Comparison of ENCODE assay signal across 8 cellular contexts in genomic region chr17:1716912-1717695, GRCh38. TPM values are rescaled to one million over a fixed set of nuclear protein-coding genes. Genes with fewer than 3 reads are reported as not detected.
DNase-seq lines count a peak whose midpoint lies in the region; ATAC-seq and TF ChIP-seq lines count a peak whose summit lies in the region.

No MANE protein-coding gene starts in this region.

- H3K27me3 ChIP-seq in Karpas-422 (ENCODE audit: low read length) = no peaks in the 10 kb centered on the region
- no peaks in the 10 kb centered on the region for H3K27me3 ChIP-seq in fibroblast of lung (ENCODE audit: control insufficient read depth, insufficient read depth, low read length)

- H3K9me2 ChIP-seq in Karpas-422 (replicated peaks; ENCODE audit: insufficient read depth, low read length) = no peaks in the 10 kb centered on the region

- H4K20me1 ChIP-seq in Karpas-422 (ENCODE audit: insufficient read depth, low read depth, low read length) (no peaks in the 10 kb centered on the region; the same call in 1 of the 2 replicates), fibroblast of lung (ENCODE audit: control insufficient read depth, extremely low read depth, insufficient read depth, low read length) (peaks cover 11% of the 10 kb centered on the region)

- H3K4me1 ChIP-seq in Karpas-422 (ENCODE audit: low read length) = peaks cover 36% of the 10 kb centered on the region
- H3K4me1 ChIP-seq in fibroblast of lung (ENCODE audit: control insufficient read depth, extremely low read depth, insufficient read depth, low read length) = peaks cover 30% of the 10 kb centered on the region

- H3K9ac ChIP-seq in Karpas-422 (ENCODE audit: low read length) (peak overlapping the region; percentile 81), fibroblast of lung (ENCODE audit: insufficient read depth, low read length) (peak overlapping the region; percentile 88)

- H3K79me2 ChIP-seq in Karpas-422 (ENCODE audit: low read length) = no peaks in the 10 kb centered on the region
- peaks cover 35% of the 10 kb centered on the region for H3K79me2 ChIP-seq in fibroblast of lung (ENCODE audit: control insufficient read depth, insufficient read depth, low read length)

- DNase-seq in DMS53 treated with DMSO at 0.1 percent for 48 hours (lab: John Stamatoyannopoulos, UW; ENCODE audit: unreplicated experiment) = peak; percentile 92
- peak; percentile 99 for DNase-seq in Karpas-422
- DNase-seq in RKO (ENCODE audit: low spot score) = peak; percentile 100
- peak; percentile 90 for DNase-seq in activated T-helper 1 cell treated with anti-CD3 and anti-CD28 coated beads, Interleukin-12 subunit alpha, Interleukin-12 subunit beta, Interleukin-2, Interleukin-4 antibody, amounts not matched to agents 30 ng/mL and 10 ng/mL and 1 ng/mL, durations not matched to agents 14 hours and 24 hours and 36 hours (ENCODE audit: low spot score)
- peak; percentile 99 for DNase-seq in fibroblast of lung (ENCODE audit: low read depth in 2 of 2)
- DNase-seq in naive B cell = peak; percentile 82
- peak; percentile 74 to 94 for DNase-seq in stimulated activated effector memory CD8-positive, alpha-beta T cell treated with anti-CD3 and anti-CD28 coated beads, Interleukin-12 subunit alpha, Interleukin-12 subunit beta, amount 100 ng/mL, for 72 hours (ENCODE audit: low spot score in 2 of 2)

- H3K4me3 ChIP-seq in Karpas-422 (ENCODE audit: low read length) = peak overlapping the region; percentile 74
- H3K4me3 ChIP-seq in fibroblast of lung (replicated peaks in 1 of 4; ENCODE audit: control extremely low read depth in 1 of 4, insufficient read depth in 1 of 4, low read depth in 3 of 4, low read length in 4 of 4) = peak overlapping the region; percentile 63 to 95 (median 78)

- H3K9me3 Mint-ChIP-seq in activated T-helper 1 cell treated with anti-CD3 and anti-CD28 coated beads, Interleukin-12 subunit alpha, Interleukin-12 subunit beta, Interleukin-2, Interleukin-4 antibody, amounts not matched to agents 30 ng/mL and 10 ng/mL and 1 ng/mL, durations not matched to agents 14 hours and 24 hours and 36 hours = no peaks in the 10 kb centered on the region
- H3K9me3 Mint-ChIP-seq in naive B cell = no peaks in the 10 kb centered on the region
- no peaks in the 10 kb centered on the region for H3K9me3 Mint-ChIP-seq in stimulated activated effector memory CD8-positive, alpha-beta T cell treated with anti-CD3 and anti-CD28 coated beads, Interleukin-12 subunit alpha, Interleukin-12 subunit beta, amount 100 ng/mL, for 72 hours

- peak overlapping the region; percentile 98 for H3K27ac Mint-ChIP-seq in activated T-helper 1 cell treated with anti-CD3 and anti-CD28 coated beads, Interleukin-12 subunit alpha, Interleukin-12 subunit beta, Interleukin-2, Interleukin-4 antibody, amounts not matched to agents 30 ng/mL and 10 ng/mL and 1 ng/mL, durations not matched to agents 14 hours and 24 hours and 36 hours
- H3K27ac Mint-ChIP-seq in naive B cell = peak overlapping the region; percentile 74 to 98 (median 92)
- peak overlapping the region; percentile 99 for H3K27ac Mint-ChIP-seq in stimulated activated effector memory CD8-positive, alpha-beta T cell treated with anti-CD3 and anti-CD28 coated beads, Interleukin-12 subunit alpha, Interleukin-12 subunit beta, amount 100 ng/mL, for 72 hours

- peak; percentile 38 for ATAC-seq in GM21737 (IDR thresholded peaks at IDR 0.05; ENCODE audit: unreplicated experiment)
- peak; percentile 34 to 45 for ATAC-seq in naive B cell (ENCODE audit: low read depth in 2 of 2)
- ATAC-seq in stimulated activated effector memory CD8-positive, alpha-beta T cell treated with anti-CD3 and anti-CD28 coated beads, Interleukin-12 subunit alpha, Interleukin-12 subunit beta, amount 100 ng/mL, for 72 hours = peak; percentile 80

- intact Hi-C loops in activated T-helper 1 cell treated with anti-CD3 and anti-CD28 coated beads, Interleukin-12 subunit alpha, Interleukin-12 subunit beta, Interleukin-2, Interleukin-4 antibody, amounts not matched to agents 30 ng/mL and 10 ng/mL and 1 ng/mL, durations not matched to agents 14 hours and 24 hours and 36 hours (cut with micrococcal nuclease) = loop anchor here (1.0 to 5.0 kb wide), 13 partner anchors 7 to 684 kb away; partner anchors contain the start of genes CRK, DPH1, MNT and PITPNA

- H3K9me3 ChIP-seq in Karpas-422 (ENCODE audit: low read length) (no peaks in the 10 kb centered on the region), fibroblast of lung (ENCODE audit: control insufficient read depth, insufficient read depth, low read depth, low read length) (no peaks in the 10 kb centered on the region)

- no peak for TF ChIP-seq CTCF in fibroblast of lung (conservative IDR thresholded peaks at IDR 0.05 in 1 of 2, IDR thresholded peaks at IDR 0.05 in 1 of 2; ENCODE audit: low read depth in 1 of 2, low read length in 2 of 2)

- peaks cover 3% of the 10 kb centered on the region for H3K27me3 Mint-ChIP-seq in activated T-helper 1 cell treated with anti-CD3 and anti-CD28 coated beads, Interleukin-12 subunit alpha, Interleukin-12 subunit beta, Interleukin-2, Interleukin-4 antibody, amounts not matched to agents 30 ng/mL and 10 ng/mL and 1 ng/mL, durations not matched to agents 14 hours and 24 hours and 36 hours (ENCODE audit: insufficient read depth)
- peaks cover 17 to 36% (median 28%) of the 10 kb centered on the region in 3 donors for H3K27me3 Mint-ChIP-seq in naive B cell

- peak overlapping the region; percentile 97 for H3K4me3 Mint-ChIP-seq in activated T-helper 1 cell treated with anti-CD3 and anti-CD28 coated beads, Interleukin-12 subunit alpha, Interleukin-12 subunit beta, Interleukin-2, Interleukin-4 antibody, amounts not matched to agents 30 ng/mL and 10 ng/mL and 1 ng/mL, durations not matched to agents 14 hours and 24 hours and 36 hours
- H3K4me3 Mint-ChIP-seq in naive B cell = peak overlapping the region; percentile 91 to 97 (median 96)
- peak overlapping the region; percentile 92 for H3K4me3 Mint-ChIP-seq in stimulated activated effector memory CD8-positive, alpha-beta T cell treated with anti-CD3 and anti-CD28 coated beads, Interleukin-12 subunit alpha, Interleukin-12 subunit beta, amount 100 ng/mL, for 72 hours

- H3K27ac ChIP-seq in Karpas-422 (ENCODE audit: low read length) (peak overlapping the region; percentile 87), fibroblast of lung (ENCODE audit: insufficient read depth, low read length) (peak overlapping the region; percentile 99)

- H3K4me1 Mint-ChIP-seq in activated T-helper 1 cell treated with anti-CD3 and anti-CD28 coated beads, Interleukin-12 subunit alpha, Interleukin-12 subunit beta, Interleukin-2, Interleukin-4 antibody, amounts not matched to agents 30 ng/mL and 10 ng/mL and 1 ng/mL, durations not matched to agents 14 hours and 24 hours and 36 hours (ENCODE audit: low read depth) = peaks cover 26% of the 10 kb centered on the region
- peaks cover 29 to 34% (median 31%) of the 10 kb centered on the region in 3 donors for H3K4me1 Mint-ChIP-seq in naive B cell
- peaks cover 56% of the 10 kb centered on the region for H3K4me1 Mint-ChIP-seq in stimulated activated effector memory CD8-positive, alpha-beta T cell treated with anti-CD3 and anti-CD28 coated beads, Interleukin-12 subunit alpha, Interleukin-12 subunit beta, amount 100 ng/mL, for 72 hours

- peak overlapping the region; percentile 64; the same call in 1 of the 2 replicates for H2AFZ ChIP-seq in Karpas-422 (ENCODE audit: low read length)
- H2AFZ ChIP-seq in fibroblast of lung (ENCODE audit: low read length) = peak overlapping the region; percentile 56

- H3K36me3 ChIP-seq in Karpas-422 (ENCODE audit: insufficient read depth, low read length) (no peaks in the 10 kb centered on the region), fibroblast of lung (ENCODE audit: control insufficient read depth, insufficient read depth, low read length) (peaks cover 22% of the 10 kb centered on the region)

- peaks cover 14% of the 10 kb centered on the region for H3K36me3 Mint-ChIP-seq in activated T-helper 1 cell treated with anti-CD3 and anti-CD28 coated beads, Interleukin-12 subunit alpha, Interleukin-12 subunit beta, Interleukin-2, Interleukin-4 antibody, amounts not matched to agents 30 ng/mL and 10 ng/mL and 1 ng/mL, durations not matched to agents 14 hours and 24 hours and 36 hours (ENCODE audit: low read depth)
- peaks cover 0 to 2% of the 10 kb centered on the region in 2 donors for H3K36me3 Mint-ChIP-seq in naive B cell
- H3K36me3 Mint-ChIP-seq in stimulated activated effector memory CD8-positive, alpha-beta T cell treated with anti-CD3 and anti-CD28 coated beads, Interleukin-12 subunit alpha, Interleukin-12 subunit beta, amount 100 ng/mL, for 72 hours = peaks cover 48% of the 10 kb centered on the region

- peak overlapping the region; percentile 84 for H3K4me2 ChIP-seq in Karpas-422 (ENCODE audit: low read depth, low read length, poor library complexity, severe bottlenecking)
- peak overlapping the region; percentile 100 for H3K4me2 ChIP-seq in fibroblast of lung (ENCODE audit: extremely low read depth, insufficient read depth, low read length)

RNA-seq across cellular contexts. Expression of gene TLCD2, which starts 6.9 kb away (rescaled TPM):
- total RNA-seq in Karpas-422 (2014; rRNA removed; shearing (Covaris generic); ENCODE audit: low replicate concordance) = not detected in 2 replicates
- total RNA-seq in activated T-helper 1 cell treated with anti-CD3 and anti-CD28 coated beads, Interleukin-12 subunit alpha, Interleukin-12 subunit beta, Interleukin-2, Interleukin-4 antibody, amounts not matched to agents 30 ng/mL and 10 ng/mL and 1 ng/mL, durations not matched to agents 14 hours and 24 hours and 36 hours = 0.12 and 0.13 TPM in 2 replicates
- 5.1 and 9.7 TPM in 2 replicates for total RNA-seq in fibroblast of lung
- polyA plus RNA-seq in fibroblast of lung (3.3 and 7.1 TPM in 2 replicates), naive B cell (ENCODE audit: low read depth in 6 of 6) (not detected)
- 3.8 and 10.9 TPM in 2 replicates for polyA plus RNA-seq in fibroblast of lung (2012)
- 2.7 and 12.4 TPM in 2 replicates for polyA minus RNA-seq in fibroblast of lung (ENCODE audit: low replicate concordance)

RNA-seq across cellular contexts. Expression of gene WDR81, which starts 7.4 kb away (rescaled TPM):
- total RNA-seq in Karpas-422 (2014; rRNA removed; shearing (Covaris generic); ENCODE audit: low replicate concordance) = 11.7 and 28.9 TPM in 2 replicates
- total RNA-seq in activated T-helper 1 cell treated with anti-CD3 and anti-CD28 coated beads, Interleukin-12 subunit alpha, Interleukin-12 subunit beta, Interleukin-2, Interleukin-4 antibody, amounts not matched to agents 30 ng/mL and 10 ng/mL and 1 ng/mL, durations not matched to agents 14 hours and 24 hours and 36 hours = 21.6 and 21.9 TPM in 2 replicates
- total RNA-seq in fibroblast of lung = 26.2 and 31.5 TPM in 2 replicates
- 5.4 and 6.6 TPM in 2 replicates for polyA plus RNA-seq in fibroblast of lung
- polyA plus RNA-seq in fibroblast of lung (2012) = 11.7 and 15.4 TPM in 2 replicates
- polyA minus RNA-seq in fibroblast of lung (ENCODE audit: low replicate concordance) = 18.6 and 20.9 TPM in 2 replicates
- 10 to 100 TPM in 3 of 6 donors, 1 to 10 TPM in 3; 2.1 to 19.1 (median 9.9) TPM for polyA plus RNA-seq in naive B cell (ENCODE audit: low read depth in 6 of 6)

RNA-seq across cellular contexts. Expression of gene SERPINF2, which starts 25.6 kb away (rescaled TPM):
- 0.19 and 0.32 TPM in 2 replicates for total RNA-seq in Karpas-422 (2014; rRNA removed; shearing (Covaris generic); ENCODE audit: low replicate concordance)
- total RNA-seq in activated T-helper 1 cell treated with anti-CD3 and anti-CD28 coated beads, Interleukin-12 subunit alpha, Interleukin-12 subunit beta, Interleukin-2, Interleukin-4 antibody, amounts not matched to agents 30 ng/mL and 10 ng/mL and 1 ng/mL, durations not matched to agents 14 hours and 24 hours and 36 hours = 0.12 and 0.41 TPM in 2 replicates
- under 0.01 and 0.17 TPM in 2 replicates for total RNA-seq in fibroblast of lung
- 0.06 and 0.09 TPM in 2 replicates for polyA plus RNA-seq in fibroblast of lung
- polyA plus RNA-seq in fibroblast of lung (2012) = 0.10 TPM in 1 of 2 replicates, not detected in the other
- polyA minus RNA-seq in fibroblast of lung (ENCODE audit: low replicate concordance) = 0.59 TPM in 1 of 2 replicates, not detected in the other
- polyA plus RNA-seq in naive B cell (ENCODE audit: low read depth in 6 of 6) = under 1 TPM in 3 of 6 donors, not detected in 3; 0.25 to 0.59 (median 0.40) TPM

RNA-seq across cellular contexts. Expression of gene PRPF8, which starts 32.4 kb away (rescaled TPM):
- total RNA-seq in Karpas-422 (2014; rRNA removed; shearing (Covaris generic); ENCODE audit: low replicate concordance) = 105 and 130 TPM in 2 replicates
- 405 and 410 TPM in 2 replicates for total RNA-seq in activated T-helper 1 cell treated with anti-CD3 and anti-CD28 coated beads, Interleukin-12 subunit alpha, Interleukin-12 subunit beta, Interleukin-2, Interleukin-4 antibody, amounts not matched to agents 30 ng/mL and 10 ng/mL and 1 ng/mL, durations not matched to agents 14 hours and 24 hours and 36 hours
- 74.5 and 122 TPM in 2 replicates for total RNA-seq in fibroblast of lung
- polyA plus RNA-seq in fibroblast of lung = 88.9 and 140 TPM in 2 replicates
- 132 and 182 TPM in 2 replicates for polyA plus RNA-seq in fibroblast of lung (2012)
- polyA minus RNA-seq in fibroblast of lung (ENCODE audit: low replicate concordance) = 607 and 770 TPM in 2 replicates
- polyA plus RNA-seq in naive B cell (ENCODE audit: low read depth in 6 of 6) = 100 to 1,000 TPM in 5 of 6 donors, 10 to 100 TPM in 1; 54.2 to 184 (median 139) TPM

RNA-seq across cellular contexts. Expression of gene SERPINF1, which starts 44.8 kb away (rescaled TPM):
- 45.5 and 62.2 TPM in 2 replicates for total RNA-seq in Karpas-422 (2014; rRNA removed; shearing (Covaris generic); ENCODE audit: low replicate concordance)
- total RNA-seq in activated T-helper 1 cell treated with anti-CD3 and anti-CD28 coated beads, Interleukin-12 subunit alpha, Interleukin-12 subunit beta, Interleukin-2, Interleukin-4 antibody, amounts not matched to agents 30 ng/mL and 10 ng/mL and 1 ng/mL, durations not matched to agents 14 hours and 24 hours and 36 hours = not detected in 2 replicates
- total RNA-seq in fibroblast of lung = 199 and 429 TPM in 2 replicates
- 140 and 360 TPM in 2 replicates for polyA plus RNA-seq in fibroblast of lung
- 77.7 and 190 TPM in 2 replicates for polyA plus RNA-seq in fibroblast of lung (2012)
- 42.1 and 138 TPM in 2 replicates for polyA minus RNA-seq in fibroblast of lung (ENCODE audit: low replicate concordance)
- polyA plus RNA-seq in naive B cell (ENCODE audit: low read depth in 6 of 6) = 10 to 100 TPM in 1 of 6 donors, 1 to 10 TPM in 5; 1.3 to 15.3 (median 5.4) TPM

Comparison
In these comparisons a context has a peak if more than half of its experiments do, and no peak if none do; other contexts are left out.
1. Peak in every context shown above with its lines: DNase-seq, ATAC-seq, H3K4me3 ChIP-seq and H3K27ac ChIP-seq.